Comparison of ENCODE assay signal across 29 cellular contexts in the genomic region with DNA sequence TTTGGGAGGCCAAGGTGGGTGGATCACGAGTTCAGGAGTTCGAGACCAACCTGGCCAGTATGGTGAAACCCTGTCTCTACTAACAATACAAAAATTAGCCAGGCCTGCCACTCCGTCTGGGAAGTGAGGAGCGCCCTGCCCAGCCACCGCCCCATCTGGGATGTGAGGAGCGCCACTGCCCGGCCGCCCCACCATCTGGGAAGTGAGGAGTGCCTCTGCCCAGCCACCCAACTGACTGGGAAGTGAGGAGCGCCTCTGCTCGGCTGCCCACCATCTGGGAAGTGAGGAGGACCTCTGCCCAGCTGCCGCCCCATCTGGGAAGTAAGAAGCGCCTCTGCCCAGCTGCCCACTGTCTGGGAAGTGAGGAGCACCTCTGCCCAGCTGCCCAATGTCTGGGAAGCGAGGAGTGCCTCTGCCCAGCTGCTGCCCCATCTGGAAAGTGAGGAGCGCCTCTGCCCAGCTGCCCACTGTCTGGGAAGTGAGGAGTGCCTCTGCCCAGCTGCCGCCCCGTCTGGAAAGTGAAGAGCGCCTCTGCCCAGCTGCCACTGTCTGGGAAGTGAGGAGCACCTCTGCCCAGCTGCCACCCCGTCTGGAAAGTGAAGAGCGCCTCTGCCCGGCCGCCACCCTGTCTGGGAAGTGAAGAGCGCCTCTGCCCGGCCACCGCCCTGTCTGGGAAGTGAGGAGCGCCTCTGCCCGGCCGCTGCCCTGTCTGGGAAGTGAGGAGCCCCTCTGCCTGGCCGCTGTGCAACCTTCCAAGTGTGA.
"Had no signal": no experiment of that assay in that cellular context is flagged by ENCODE, and none has a peak within 500 bp of the region (broad histone marks: within the 10 kb centered on the region; RNA-seq: fewer than 3 reads in every experiment).

No MANE protein-coding gene starts in this region.

- DNase-seq: activated CD4-positive, alpha-beta memory T cell treated with anti-CD3 and anti-CD28 coated beads for 36 hours; activated CD4-positive, alpha-beta T cell treated with anti-CD3 and anti-CD28 coated beads for 36 hours; activated CD4-positive, alpha-beta T cell treated with anti-CD3 and anti-CD28 coated beads, Interleukin-2, amount 10 ng/mL, durations not matched to agents 24 days and 14 days; activated CD4-positive, CD25-positive, alpha-beta regulatory T cell; activated CD4-positive, CD25-positive, alpha-beta regulatory T cell treated with anti-CD3 and anti-CD28 coated beads, Interleukin-2, amount 50 U/mL, for 72 hours; activated CD8-positive, alpha-beta memory T cell treated with anti-CD3 and anti-CD28 coated beads, Interleukin-2, amount 10 ng/mL, durations not matched to agents 7 days and 5 days; activated CD8-positive, alpha-beta T cell treated with anti-CD3 and anti-CD28 coated beads, Interleukin-2, amount 10 ng/mL, durations not matched to agents 7 days and 5 days; activated effector memory CD4-positive, alpha-beta T cell treated with Interleukin-2 at 50 U/mL for 16 hours; activated gamma-delta T cell treated with Interleukin-2 at 50 U/mL for 16 hours; activated naive CD4-positive, alpha-beta T cell treated with anti-CD3 and anti-CD28 coated beads, Interleukin-2, amount 50 U/mL, for 16 hours; activated naive CD4-positive, alpha-beta T cell treated with Interleukin-2 at 50 U/mL for 16 hours; activated T-cell treated with anti-CD3 and anti-CD28 coated beads, Interleukin-2, amount 50 U/mL, for 4 hours; amniotic stem cell; anterior cingulate cortex; brain microvascular endothelial cell; dorsolateral prefrontal cortex; effector memory CD4-positive, alpha-beta T cell; endodermal cell; foreskin fibroblast; head of caudate nucleus; T-helper 1 cell; T-helper 17 cell; T1000 had no signal

- H3K4me3 Mint-ChIP-seq: activated CD4-positive, alpha-beta memory T cell treated with anti-CD3 and anti-CD28 coated beads for 36 hours; activated CD4-positive, alpha-beta T cell treated with anti-CD3 and anti-CD28 coated beads for 36 hours; activated CD4-positive, alpha-beta T cell treated with anti-CD3 and anti-CD28 coated beads, Interleukin-2, amount 10 ng/mL, durations not matched to agents 24 days and 14 days; activated CD8-positive, alpha-beta memory T cell treated with anti-CD3 and anti-CD28 coated beads, Interleukin-2, amount 10 ng/mL, durations not matched to agents 7 days and 5 days; activated CD8-positive, alpha-beta T cell treated with anti-CD3 and anti-CD28 coated beads, Interleukin-2, amount 10 ng/mL, durations not matched to agents 7 days and 5 days; activated naive CD8-positive, alpha-beta T cell; activated T-cell treated with anti-CD3 and anti-CD28 coated beads, Interleukin-2, amount 50 U/mL, for 4 hours; activated T-helper 17 cell treated with anti-CD3 and anti-CD28 coated beads, Interleukin-2, amount 50 U/mL, for 72 hours; central memory CD8-positive, alpha-beta T cell; dendritic cell treated with granulocyte-macrophage colony-stimulating factor and Interleukin-4, amounts not matched to agents 40 ng/mL and 50 ng/mL, for 4 days; endodermal cell; T-helper 17 cell; T-helper 2 cell treated with Interferon-gamma antibody and Interleukin-4, amounts not matched to agents 5 μg/mL and 100 μg/mL, for 36 hours had no signal

- H3K36me3 Mint-ChIP-seq: activated CD4-positive, alpha-beta memory T cell treated with anti-CD3 and anti-CD28 coated beads for 36 hours; activated naive CD8-positive, alpha-beta T cell had no signal

- H3K27ac ChIP-seq: brain microvascular endothelial cell, coronary artery, dorsolateral prefrontal cortex had no signal

- H3K36me3 ChIP-seq: brain microvascular endothelial cell had no signal

- H3K27ac Mint-ChIP-seq: activated CD4-positive, alpha-beta memory T cell treated with anti-CD3 and anti-CD28 coated beads for 36 hours; activated CD4-positive, alpha-beta T cell treated with anti-CD3 and anti-CD28 coated beads for 36 hours; activated CD4-positive, alpha-beta T cell treated with anti-CD3 and anti-CD28 coated beads, Interleukin-2, amount 10 ng/mL, durations not matched to agents 24 days and 14 days; activated CD8-positive, alpha-beta memory T cell treated with anti-CD3 and anti-CD28 coated beads, Interleukin-2, amount 10 ng/mL, durations not matched to agents 7 days and 5 days; activated CD8-positive, alpha-beta T cell treated with anti-CD3 and anti-CD28 coated beads, Interleukin-2, amount 10 ng/mL, durations not matched to agents 7 days and 5 days; activated naive CD8-positive, alpha-beta T cell; activated T-helper 17 cell treated with anti-CD3 and anti-CD28 coated beads, Interleukin-2, amount 50 U/mL, for 72 hours; dendritic cell treated with granulocyte-macrophage colony-stimulating factor and Interleukin-4, amounts not matched to agents 40 ng/mL and 50 ng/mL, for 4 days; endodermal cell; T-helper 17 cell; T-helper 2 cell treated with Interferon-gamma antibody and Interleukin-4, amounts not matched to agents 5 μg/mL and 100 μg/mL, for 36 hours had no signal

- H3K4me3 ChIP-seq: coronary artery, dorsolateral prefrontal cortex had no signal

- H3K9me3 Mint-ChIP-seq: activated CD4-positive, alpha-beta memory T cell treated with anti-CD3 and anti-CD28 coated beads for 36 hours; activated CD4-positive, alpha-beta T cell treated with anti-CD3 and anti-CD28 coated beads, Interleukin-2, amount 10 ng/mL, durations not matched to agents 24 days and 14 days; activated T-cell treated with anti-CD3 and anti-CD28 coated beads, Interleukin-2, amount 50 U/mL, for 4 hours; activated T-helper 17 cell treated with anti-CD3 and anti-CD28 coated beads, Interleukin-2, amount 50 U/mL, for 72 hours; central memory CD8-positive, alpha-beta T cell; dendritic cell treated with granulocyte-macrophage colony-stimulating factor and Interleukin-4, amounts not matched to agents 40 ng/mL and 50 ng/mL, for 4 days; T-helper 2 cell treated with Interferon-gamma antibody and Interleukin-4, amounts not matched to agents 5 μg/mL and 100 μg/mL, for 36 hours had no signal

- H3K27me3 ChIP-seq: brain microvascular endothelial cell, dorsolateral prefrontal cortex had no signal
